ENCODE assay signal across 34 cellular contexts in the genomic region with DNA sequence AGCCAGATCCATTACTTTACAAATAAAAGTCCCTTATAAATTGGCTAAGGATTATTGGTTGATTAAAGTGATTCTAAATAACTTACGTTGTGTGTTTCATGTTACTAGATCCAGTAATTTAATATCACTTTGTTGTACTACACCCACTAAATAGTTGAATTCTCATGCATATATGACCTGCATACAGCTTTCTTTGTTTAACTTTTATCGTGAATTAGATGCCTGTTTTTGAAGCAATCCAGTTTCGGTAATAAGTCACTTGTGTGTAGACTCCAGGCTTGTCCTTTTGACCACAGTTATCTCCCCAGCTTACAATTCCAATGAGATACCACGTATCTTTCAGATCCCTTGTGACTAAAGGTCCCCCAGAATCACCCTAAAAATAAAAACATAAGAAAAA. TPM values are rescaled to one million over a fixed set of nuclear protein-coding genes. Genes with fewer than 3 reads are reported as not detected.
"Had no signal": no experiment of that assay in that cellular context is flagged by ENCODE, and none has a peak within 500 bp of the region (broad histone marks: within the 10 kb centered on the region; RNA-seq: fewer than 3 reads in every experiment).

No MANE protein-coding gene starts in this region.

- H3K9me3 Mint-ChIP-seq: activated CD4-positive, alpha-beta T cell treated with anti-CD3 and anti-CD28 coated beads, Interleukin-2, amount 10 ng/mL, durations not matched to agents 24 days and 14 days; activated naive CD4-positive, alpha-beta T cell treated with anti-CD3 and anti-CD28 coated beads for 36 hours; activated T-helper 1 cell treated with anti-CD3 and anti-CD28 coated beads, Interleukin-12 subunit alpha, Interleukin-12 subunit beta, Interleukin-2, Interleukin-4 antibody, amounts not matched to agents 30 ng/mL and 10 ng/mL and 1 ng/mL, durations not matched to agents 14 hours and 24 hours and 36 hours; T-helper 1 cell treated with Interleukin-12 subunit alpha and Interleukin-12 subunit beta and Interleukin-4 antibody, amounts not matched to agents 30 μg/mL and 1 μg/mL, for 36 hours; T-helper 2 cell treated with Interferon-gamma antibody and Interleukin-4, amounts not matched to agents 5 μg/mL and 100 μg/mL, for 36 hours had no signal

- ATAC-seq: activated CD8-positive, alpha-beta T cell treated with anti-CD3 and anti-CD28 coated beads, Interleukin-2, amount 10 ng/mL, durations not matched to agents 7 days and 5 days; activated naive CD4-positive, alpha-beta T cell treated with anti-CD3 and anti-CD28 coated beads, Interleukin-2, amount 50 U/mL, for 72 hours; activated T-cell treated with anti-CD3 and anti-CD28 coated beads, Interleukin-2, amount 50 U/mL, for 4 hours had no signal

- H3K4me1 Mint-ChIP-seq: activated CD4-positive, alpha-beta T cell treated with anti-CD3 and anti-CD28 coated beads, Interleukin-2, amount 10 ng/mL, durations not matched to agents 24 days and 14 days had no signal

- H3K4me3 Mint-ChIP-seq: activated CD4-positive, alpha-beta T cell treated with anti-CD3 and anti-CD28 coated beads, Interleukin-2, amount 10 ng/mL, durations not matched to agents 24 days and 14 days; activated CD8-positive, alpha-beta T cell treated with anti-CD3 and anti-CD28 coated beads, Interleukin-2, amount 10 ng/mL, durations not matched to agents 7 days and 5 days; activated naive CD4-positive, alpha-beta T cell treated with anti-CD3 and anti-CD28 coated beads for 36 hours; activated T-cell treated with anti-CD3 and anti-CD28 coated beads, Interleukin-2, amount 50 U/mL, for 4 hours; activated T-helper 1 cell treated with anti-CD3 and anti-CD28 coated beads, Interleukin-12 subunit alpha, Interleukin-12 subunit beta, Interleukin-2, Interleukin-4 antibody, amounts not matched to agents 30 ng/mL and 10 ng/mL and 1 ng/mL, durations not matched to agents 14 hours and 24 hours and 36 hours; T-helper 1 cell treated with Interleukin-12 subunit alpha and Interleukin-12 subunit beta and Interleukin-4 antibody, amounts not matched to agents 30 μg/mL and 1 μg/mL, for 36 hours; T-helper 2 cell treated with Interferon-gamma antibody and Interleukin-4, amounts not matched to agents 5 μg/mL and 100 μg/mL, for 36 hours had no signal

- H3K4me3 ChIP-seq: adrenal gland, body of pancreas, breast epithelium, Peyer's patch, SJSA1 had no signal

- FAIRE-seq: astrocyte, TTC549 had no signal

- H3K27ac ChIP-seq: adrenal gland, body of pancreas, breast epithelium, KMS-11, Peyer's patch, SJSA1 had no signal

- H3K4me1 ChIP-seq: adrenal gland, breast epithelium, Peyer's patch, SJSA1 had no signal

- H3K9ac ChIP-seq: KMS-11 had no signal

- H3K27ac Mint-ChIP-seq: activated CD4-positive, alpha-beta T cell treated with anti-CD3 and anti-CD28 coated beads, Interleukin-2, amount 10 ng/mL, durations not matched to agents 24 days and 14 days; activated CD8-positive, alpha-beta T cell treated with anti-CD3 and anti-CD28 coated beads, Interleukin-2, amount 10 ng/mL, durations not matched to agents 7 days and 5 days; activated naive CD4-positive, alpha-beta T cell treated with anti-CD3 and anti-CD28 coated beads for 36 hours; activated naive CD4-positive, alpha-beta T cell treated with anti-CD3 and anti-CD28 coated beads, Interleukin-2, amount 50 U/mL, for 72 hours; activated T-helper 1 cell treated with anti-CD3 and anti-CD28 coated beads, Interleukin-12 subunit alpha, Interleukin-12 subunit beta, Interleukin-2, Interleukin-4 antibody, amounts not matched to agents 30 ng/mL and 10 ng/mL and 1 ng/mL, durations not matched to agents 14 hours and 24 hours and 36 hours; T-helper 1 cell treated with Interleukin-12 subunit alpha and Interleukin-12 subunit beta and Interleukin-4 antibody, amounts not matched to agents 30 μg/mL and 1 μg/mL, for 36 hours; T-helper 2 cell treated with Interferon-gamma antibody and Interleukin-4, amounts not matched to agents 5 μg/mL and 100 μg/mL, for 36 hours had no signal

- H3K27me3 ChIP-seq: adrenal gland, body of pancreas, breast epithelium, Peyer's patch had no signal

- DNase-seq: activated CD4-positive, alpha-beta T cell treated with anti-CD3 and anti-CD28 coated beads, Interleukin-2, amount 10 ng/mL, durations not matched to agents 24 days and 14 days; activated CD4-positive, alpha-beta T cell treated with anti-CD3 and anti-CD28 coated beads, Interleukin-2, amount 50 U/mL, for 4 hours; activated CD8-positive, alpha-beta memory T cell treated with anti-CD3 and anti-CD28 coated beads, Interleukin-2, amount 50 U/mL, for 4 hours; activated CD8-positive, alpha-beta T cell treated with anti-CD3 and anti-CD28 coated beads, Interleukin-2, amount 10 ng/mL, durations not matched to agents 7 days and 5 days; activated gamma-delta T cell treated with Interleukin-2 at 50 U/mL for 16 hours; activated naive CD4-positive, alpha-beta T cell treated with anti-CD3 and anti-CD28 coated beads for 36 hours; activated T-cell treated with anti-CD3 and anti-CD28 coated beads for 4 hours; activated T-cell treated with anti-CD3 and anti-CD28 coated beads, Interleukin-2, amount 50 U/mL, for 4 hours; adrenal gland; body of pancreas; MM.1S; MV-4-11; NCI-H1092; NCI-H1436 treated with DMSO at 0.1 percent for 48 hours; NCI-H1694 treated with DMSO at 0.1 percent for 48 hours; NCI-H2029; NCI-H345; NCI-H510A; NCI-H748 treated with DMSO at 0.1 percent for 48 hours; NK-92 treated with Interleukin-12 subunit alpha and Interleukin-12 subunit beta, amount 100 ng/mL, for 24 hours; Peyer's patch; RPMI8226; SHP77 treated with DMSO at 0.1 percent for 48 hours had no signal

- H3K9me3 ChIP-seq: adrenal gland, body of pancreas, breast epithelium, Peyer's patch, SJSA1 had no signal

- H3K4me2 ChIP-seq: KMS-11 had no signal

- H3K36me3 ChIP-seq: adrenal gland, breast epithelium, Peyer's patch, SJSA1 had no signal

RNA-seq across cellular contexts. Expression of gene TMPRSS11D, which starts 27.3 kb away (rescaled TPM):
- total RNA-seq: activated CD4-positive, alpha-beta T cell treated with anti-CD3 and anti-CD28 coated beads, Interleukin-2, amount 10 ng/mL, durations not matched to agents 24 days and 14 days; activated CD8-positive, alpha-beta T cell treated with anti-CD3 and anti-CD28 coated beads, Interleukin-2, amount 10 ng/mL, durations not matched to agents 7 days and 5 days; activated naive CD4-positive, alpha-beta T cell treated with anti-CD3 and anti-CD28 coated beads for 36 hours; activated naive CD4-positive, alpha-beta T cell treated with anti-CD3 and anti-CD28 coated beads, Interleukin-2, amount 50 U/mL, for 72 hours; activated T-cell treated with anti-CD3 and anti-CD28 coated beads, Interleukin-2, amount 50 U/mL, for 4 hours; activated T-helper 1 cell treated with anti-CD3 and anti-CD28 coated beads, Interleukin-12 subunit alpha, Interleukin-12 subunit beta, Interleukin-2, Interleukin-4 antibody, amounts not matched to agents 30 ng/mL and 10 ng/mL and 1 ng/mL, durations not matched to agents 14 hours and 24 hours and 36 hours; adrenal gland; astrocyte; body of pancreas; breast epithelium; cardiac septum; LHCN-M2; Peyer's patch; SJSA1 had no signal
- polyA plus RNA-seq: adrenal gland had no signal

RNA-seq across cellular contexts. Expression of gene TMPRSS11A, which starts 52.2 kb away (rescaled TPM):
- total RNA-seq: activated CD4-positive, alpha-beta T cell treated with anti-CD3 and anti-CD28 coated beads, Interleukin-2, amount 10 ng/mL, durations not matched to agents 24 days and 14 days; activated CD8-positive, alpha-beta T cell treated with anti-CD3 and anti-CD28 coated beads, Interleukin-2, amount 10 ng/mL, durations not matched to agents 7 days and 5 days; activated naive CD4-positive, alpha-beta T cell treated with anti-CD3 and anti-CD28 coated beads for 36 hours; activated naive CD4-positive, alpha-beta T cell treated with anti-CD3 and anti-CD28 coated beads, Interleukin-2, amount 50 U/mL, for 72 hours; activated T-cell treated with anti-CD3 and anti-CD28 coated beads, Interleukin-2, amount 50 U/mL, for 4 hours; activated T-helper 1 cell treated with anti-CD3 and anti-CD28 coated beads, Interleukin-12 subunit alpha, Interleukin-12 subunit beta, Interleukin-2, Interleukin-4 antibody, amounts not matched to agents 30 ng/mL and 10 ng/mL and 1 ng/mL, durations not matched to agents 14 hours and 24 hours and 36 hours; adrenal gland; astrocyte; body of pancreas; breast epithelium; cardiac septum; LHCN-M2; Peyer's patch; SJSA1 had no signal
